Comparison of ENCODE assay signal across 28 cellular contexts in genomic region chr4:39996811-39997210, GRCh38.
"Had no signal": no experiment of that assay in that cellular context is flagged by ENCODE, and none has a peak within 500 bp of the region (broad histone marks: within the 10 kb centered on the region; RNA-seq: fewer than 3 reads in every experiment).

No MANE protein-coding gene starts in this region.

- H3K27me3 Mint-ChIP-seq: stimulated activated memory B cell treated with anti-CD40 and anti-IgM and Interleukin-4, amounts not matched to agents 10 μg/mL and 1 μg/mL and 100 μg/mL, for 72 hours; type B pancreatic cell had no signal

- H3K4me3 Mint-ChIP-seq: stimulated activated effector memory CD8-positive, alpha-beta T cell treated with anti-CD3 and anti-CD28 coated beads, Interleukin-12 subunit alpha, Interleukin-12 subunit beta, amount 100 ng/mL, for 72 hours; stimulated activated memory B cell treated with anti-CD40 and anti-IgM and Interleukin-4, amounts not matched to agents 10 μg/mL and 1 μg/mL and 100 μg/mL, for 72 hours; stimulated activated naive B cell treated with anti-CD40 and anti-IgM and Interleukin-4, amounts not matched to agents 10 μg/mL and 1 μg/mL and 100 μg/mL, for 72 hours; stimulated activated naive CD8-positive, alpha-beta T cell treated with anti-CD3 and anti-CD28 coated beads, Interleukin-15, amount 100 ng/mL, for 72 hours; stimulated activated naive CD8-positive, alpha-beta T cell treated with anti-CD3 and anti-CD28 coated beads, Interleukin-15, Interleukin-2, amounts not matched to agents 100 ng/mL and 50 ng/mL, for 24 hours; type B pancreatic cell had no signal

- H3K9me3 Mint-ChIP-seq: stimulated activated effector memory CD8-positive, alpha-beta T cell treated with anti-CD3 and anti-CD28 coated beads, Interleukin-12 subunit alpha, Interleukin-12 subunit beta, amount 100 ng/mL, for 72 hours; stimulated activated memory B cell treated with anti-CD40 and anti-IgM and Interleukin-4, amounts not matched to agents 10 μg/mL and 1 μg/mL and 100 μg/mL, for 72 hours; stimulated activated naive B cell treated with anti-CD40 and anti-IgM and Interleukin-4, amounts not matched to agents 10 μg/mL and 1 μg/mL and 100 μg/mL, for 72 hours; stimulated activated naive CD8-positive, alpha-beta T cell treated with anti-CD3 and anti-CD28 coated beads, Interleukin-15, amount 100 ng/mL, for 72 hours; stimulated activated naive CD8-positive, alpha-beta T cell treated with anti-CD3 and anti-CD28 coated beads, Interleukin-15, Interleukin-2, amounts not matched to agents 100 ng/mL and 50 ng/mL, for 24 hours; type B pancreatic cell had no signal

- ATAC-seq: stimulated activated effector memory CD8-positive, alpha-beta T cell treated with anti-CD3 and anti-CD28 coated beads, Interleukin-12 subunit alpha, Interleukin-12 subunit beta, amount 100 ng/mL, for 72 hours; stimulated activated memory B cell treated with anti-CD40 and anti-IgM and Interleukin-4, amounts not matched to agents 10 μg/mL and 1 μg/mL and 100 μg/mL, for 72 hours; stimulated activated naive B cell treated with anti-CD40 and anti-IgM and Interleukin-4, amounts not matched to agents 10 μg/mL and 1 μg/mL and 100 μg/mL, for 72 hours; stimulated activated naive CD8-positive, alpha-beta T cell treated with anti-CD3 and anti-CD28 coated beads, Interleukin-15, amount 100 ng/mL, for 72 hours; stimulated activated naive CD8-positive, alpha-beta T cell treated with anti-CD3 and anti-CD28 coated beads, Interleukin-15, Interleukin-2, amounts not matched to agents 100 U/mL and 50 U/mL, for 24 hours; upper lobe of right lung had no signal

- H3K36me3 ChIP-seq: stomach, suprapubic skin, thoracic aorta, thyroid gland, tibial artery, tibial nerve, transverse colon, upper lobe of left lung, upper lobe of right lung, uterus, vagina had no signal

- H3K4me1 ChIP-seq: testis, tibial artery, tibial nerve, transverse colon, upper lobe of right lung, uterus had no signal

- H3K27ac Mint-ChIP-seq: stimulated activated effector memory CD8-positive, alpha-beta T cell treated with anti-CD3 and anti-CD28 coated beads, Interleukin-12 subunit alpha, Interleukin-12 subunit beta, amount 100 ng/mL, for 72 hours; stimulated activated memory B cell treated with anti-CD40 and anti-IgM and Interleukin-4, amounts not matched to agents 10 μg/mL and 1 μg/mL and 100 μg/mL, for 72 hours; stimulated activated naive B cell treated with anti-CD40 and anti-IgM and Interleukin-4, amounts not matched to agents 10 μg/mL and 1 μg/mL and 100 μg/mL, for 72 hours; stimulated activated naive CD8-positive, alpha-beta T cell treated with anti-CD3 and anti-CD28 coated beads, Interleukin-15, amount 100 ng/mL, for 72 hours; stimulated activated naive CD8-positive, alpha-beta T cell treated with anti-CD3 and anti-CD28 coated beads, Interleukin-15, Interleukin-2, amounts not matched to agents 100 ng/mL and 50 ng/mL, for 24 hours; type B pancreatic cell had no signal

- H3K4me3 ChIP-seq: stomach, suprapubic skin, testis, thoracic aorta, thyroid gland, tibial artery, tibial nerve, transverse colon, upper lobe of left lung, upper lobe of right lung, uterus, vagina had no signal

- DNase-seq: stimulated activated CD4-positive, alpha-beta T cell treated with anti-CD3 and anti-CD28 coated beads, Interleukin-2, amount 100 ng/mL, for 48 hours; stimulated activated CD4-positive, alpha-beta T cell treated with anti-CD3 and anti-CD28 coated beads, Interleukin-4, amount 100 ng/mL, for 1 hour; stimulated activated CD4-positive, alpha-beta T cell treated with anti-CD3 and anti-CD28 coated beads, Interleukin-4, amount 100 ng/mL, for 24 hours; stimulated activated CD4-positive, alpha-beta T cell treated with anti-CD3 and anti-CD28 coated beads, Interleukin-4, amount 100 ng/mL, for 4 hours; stimulated activated CD8-positive, alpha-beta memory T cell treated with anti-CD3 and anti-CD28 coated beads, Interleukin-4, amount 100 ng/mL, for 48 hours; stimulated activated naive B cell treated with anti-CD40 and anti-IgM and Interleukin-4, amounts not matched to agents 10 μg/mL and 1 μg/mL and 100 μg/mL, for 72 hours; stimulated activated naive CD4-positive, alpha-beta T cell; stimulated activated naive CD4-positive, alpha-beta T cell treated with Interleukin-2 at 50 U/mL for 16 hours; stimulated activated naive CD8-positive, alpha-beta T cell treated with anti-CD3 and anti-CD28 coated beads, Interleukin-15, amount 100 ng/mL, for 72 hours; stimulated activated naive CD8-positive, alpha-beta T cell treated with anti-CD3 and anti-CD28 coated beads, Interleukin-15, Interleukin-2, amounts not matched to agents 100 U/mL and 50 U/mL, for 24 hours; stomach; substantia nigra; testis; thyroid gland; tibial artery; transverse colon; trophoblast cell; upper lobe of left lung; upper lobe of right lung; uterus had no signal

- H3K27ac ChIP-seq: stomach, suprapubic skin, testis, thoracic aorta, thyroid gland, tibial artery, tibial nerve, transverse colon, upper lobe of left lung, upper lobe of right lung, uterus, vagina had no signal

- H3K27me3 ChIP-seq: stomach, suprapubic skin, testis, thyroid gland, tibial artery, tibial nerve, transverse colon, upper lobe of left lung, upper lobe of right lung, uterus, vagina had no signal

- H3K9me3 ChIP-seq: stomach, suprapubic skin, testis, thoracic aorta, thyroid gland, tibial artery, tibial nerve, transverse colon, upper lobe of left lung, upper lobe of right lung, uterus, vagina had no signal

- H3K36me3 Mint-ChIP-seq: stimulated activated effector memory CD8-positive, alpha-beta T cell treated with anti-CD3 and anti-CD28 coated beads, Interleukin-12 subunit alpha, Interleukin-12 subunit beta, amount 100 ng/mL, for 72 hours; stimulated activated memory B cell treated with anti-CD40 and anti-IgM and Interleukin-4, amounts not matched to agents 10 μg/mL and 1 μg/mL and 100 μg/mL, for 72 hours; stimulated activated naive B cell treated with anti-CD40 and anti-IgM and Interleukin-4, amounts not matched to agents 10 μg/mL and 1 μg/mL and 100 μg/mL, for 72 hours; type B pancreatic cell had no signal

- H3K4me1 Mint-ChIP-seq: stimulated activated effector memory CD8-positive, alpha-beta T cell treated with anti-CD3 and anti-CD28 coated beads, Interleukin-12 subunit alpha, Interleukin-12 subunit beta, amount 100 ng/mL, for 72 hours; stimulated activated memory B cell treated with anti-CD40 and anti-IgM and Interleukin-4, amounts not matched to agents 10 μg/mL and 1 μg/mL and 100 μg/mL, for 72 hours; stimulated activated naive B cell treated with anti-CD40 and anti-IgM and Interleukin-4, amounts not matched to agents 10 μg/mL and 1 μg/mL and 100 μg/mL, for 72 hours; stimulated activated naive CD8-positive, alpha-beta T cell treated with anti-CD3 and anti-CD28 coated beads, Interleukin-15, amount 100 ng/mL, for 72 hours had no signal
